In the genomic region with DNA sequence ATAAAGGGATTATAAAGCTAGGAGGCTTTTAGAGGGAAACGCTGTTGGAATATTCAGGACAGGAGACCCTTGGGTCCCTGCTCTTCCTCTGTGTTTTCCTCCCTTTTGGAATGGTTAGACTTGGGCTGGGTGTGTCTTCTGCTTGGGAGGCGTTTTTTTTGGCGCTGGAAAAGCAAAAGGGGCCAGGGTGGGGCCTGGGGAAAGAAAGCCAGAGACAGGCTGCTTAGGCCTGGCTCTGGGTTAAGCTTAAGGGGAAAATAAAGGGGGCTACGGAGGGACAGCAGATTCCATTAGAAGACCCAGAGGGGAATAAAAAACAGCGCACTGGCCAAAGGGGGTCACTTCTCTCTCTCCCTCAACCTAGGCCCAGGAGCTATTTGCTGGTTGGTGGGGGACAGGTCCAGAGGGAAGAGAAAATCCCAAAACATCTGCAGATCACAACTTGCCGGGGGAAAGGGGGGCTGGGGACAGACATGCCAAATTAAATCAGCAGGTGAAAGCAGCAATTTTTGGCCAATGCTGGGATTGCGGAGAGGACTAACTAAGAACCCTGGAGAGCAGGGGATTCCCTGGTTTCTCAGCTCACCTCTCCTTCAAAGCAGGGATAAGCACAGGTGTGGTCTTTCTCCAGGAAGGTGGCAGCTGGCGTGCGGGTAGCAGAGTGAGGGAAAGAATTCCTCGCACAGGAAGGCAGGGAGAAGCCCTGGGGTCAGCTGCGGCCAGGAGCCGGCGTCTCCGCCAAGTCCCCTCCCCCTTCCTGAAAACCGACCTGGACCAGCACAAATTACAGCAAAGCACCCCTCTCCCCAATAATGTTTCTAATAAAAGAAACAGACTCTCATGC, we compare ENCODE assay signal across 8 cellular contexts.
A peak's percentile ranks its signal among the peaks of the same experiment; 100 is the strongest.
DNase-seq lines count a peak whose midpoint lies in the region; ATAC-seq and TF ChIP-seq lines count a peak whose summit lies in the region.

No MANE protein-coding gene starts in this region.

- no peaks in the 10 kb centered on the region for H3K36me3 ChIP-seq in esophagus squamous epithelium

- no peaks in the 10 kb centered on the region for H3K9me3 ChIP-seq in esophagus squamous epithelium

- DNase-seq in NCI-H1092 treated with DMSO at 0.1 percent for 48 hours (lab: John Stamatoyannopoulos, UW) (peak; percentile 7), NCI-H1092 (lab: John Stamatoyannopoulos, UW) (no peak), RWPE1 (ENCODE audit: low spot score) (peak; percentile 34), esophagus squamous epithelium (lab: John Stamatoyannopoulos, UW) (no peak), natural killer cell (no peak), CD1c-positive myeloid dendritic cell (ENCODE audit: extremely low spot score) (no peak)

- H3K27ac Mint-ChIP-seq in natural killer cell: peak overlapping the region; percentile 76 to 97

- CTCF ChIA-PET in RWPE1 (lab: Yijun Ruan, JAX): interaction anchor here (0.7 to 1.8 kb wide), 4 partner anchors 10 to 622 kb away, joined by 3 to 6 read pairs (median 4); no protein-coding TSS in a partner anchor

- POLR2A ChIA-PET in RWPE1 (lab: Yijun Ruan, JAX; ENCODE audit: low non-redundant PET): interaction anchor here (0.5 kb wide), 1 partner anchor 165 kb away, joined by 3 read pairs; no protein-coding TSS in a partner anchor

- H3K4me1 ChIP-seq in esophagus squamous epithelium: peaks cover 5 to 66% (median 20%) of the 10 kb centered on the region in 3 donors

- H3K27me3 ChIP-seq in esophagus squamous epithelium: no peaks in the 10 kb centered on the region

- H3K4me3 Mint-ChIP-seq in natural killer cell: peak overlapping the region; percentile 96

- no peaks in the 10 kb centered on the region for H3K36me3 Mint-ChIP-seq in natural killer cell

- intact Hi-C loops in esophagus squamous epithelium (cut with DNase I): no loop called here
- intact Hi-C loops in natural killer cell (cut with micrococcal nuclease): loop anchor here (2.0 kb wide), 1 partner anchor 99 kb away; a partner anchor contains a TSS

- TF ChIP-seq POLR2A in esophagus squamous epithelium (IDR thresholded peaks at IDR 0.05): no peak

- 18 to 21% methylated on average over 12 to 13 of the region's 15 CpGs for WGBS in esophagus squamous epithelium, 2 donors

- peak overlapping the region; percentile 80 to 98 (median 92) for H3K4me3 ChIP-seq in esophagus squamous epithelium

- peak overlapping the region; percentile 58; the same call in 1 of the 2 replicates for H3K27ac ChIP-seq in RWPE1
- peak overlapping the region; percentile 94 to 100 (median 100) for H3K27ac ChIP-seq in esophagus squamous epithelium

- ATAC-seq in natural killer cell (no peak), HG02981 (IDR thresholded peaks at IDR 0.05; ENCODE audit: unreplicated experiment) (no peak), GM18517 (IDR thresholded peaks at IDR 0.05; ENCODE audit: unreplicated experiment) (no peak)

- no peaks in the 10 kb centered on the region for H3K27me3 Mint-ChIP-seq in natural killer cell (ENCODE audit: low read depth in 2 of 2)

- H3K9me3 Mint-ChIP-seq in natural killer cell: no peaks in the 10 kb centered on the region

- H3K4me1 Mint-ChIP-seq in natural killer cell: peaks cover 52 to 60% of the 10 kb centered on the region in 2 donors

- no peak for TF ChIP-seq CTCF in RWPE1 (conservative IDR thresholded peaks at IDR 0.05; ENCODE audit: low read depth)
- TF ChIP-seq CTCF in esophagus squamous epithelium (IDR thresholded peaks at IDR 0.05): no peak
- no peak for TF ChIP-seq CTCF in natural killer cell (IDR thresholded peaks at IDR 0.05)

Comparison
In these comparisons a context has a peak if more than half of its experiments do, and no peak if none do; other contexts are left out.
1. DNase-seq: peak in NCI-H1092 treated with DMSO at 0.1 percent for 48 hours (single experiment) and RWPE1 (single experiment); none in NCI-H1092 (single experiment), esophagus squamous epithelium (single experiment), natural killer cell (single experiment) and CD1c-positive myeloid dendritic cell (single experiment).